ENCODE assay signal across 10 cellular contexts in the genomic region with DNA sequence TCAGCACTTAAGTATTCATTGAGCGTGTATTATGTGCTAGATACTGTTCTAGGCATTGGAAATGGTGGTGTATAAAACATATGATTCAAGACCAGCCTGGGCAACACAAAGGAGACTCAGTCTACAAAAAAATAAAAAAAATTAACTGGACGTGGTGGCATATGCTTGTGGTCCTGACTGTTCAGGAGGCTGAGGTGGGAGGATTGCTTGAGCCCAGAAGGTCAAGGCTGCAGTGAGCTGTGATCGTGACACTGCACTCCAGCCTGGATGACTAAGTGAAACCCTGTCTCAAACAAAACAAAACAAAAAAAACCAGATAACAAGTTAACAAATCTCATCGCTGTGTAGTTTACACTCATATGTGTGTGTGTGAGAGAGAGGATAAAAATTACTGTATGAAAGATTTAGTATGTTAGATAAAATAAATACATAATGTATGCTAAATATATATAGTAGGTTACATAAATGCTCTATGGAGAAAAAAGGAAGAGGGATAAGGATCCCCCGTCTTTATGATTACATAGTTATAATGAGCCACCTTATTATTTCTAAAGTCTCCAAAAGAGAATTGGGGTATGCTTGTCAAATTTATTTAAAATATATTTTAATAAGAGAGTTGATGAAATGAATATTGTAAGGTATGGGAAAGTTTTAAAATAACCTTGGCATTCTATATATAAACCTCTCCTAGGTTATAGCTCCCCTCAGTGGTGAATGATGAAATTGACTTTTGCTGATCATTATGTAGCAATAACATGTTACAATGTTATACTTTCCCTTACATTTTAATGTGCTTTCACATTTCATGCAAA.
DNase-seq lines count a peak whose midpoint lies in the region; ATAC-seq, FAIRE-seq and TF ChIP-seq lines count a peak whose summit lies in the region.
"Had no signal": no experiment of that assay in that cellular context is flagged by ENCODE, and none has a peak within 500 bp of the region (broad histone marks: within the 10 kb centered on the region; RNA-seq: fewer than 3 reads in every experiment).

No MANE protein-coding gene starts in this region.

- in situ Hi-C loops in HAP-1 (cut with MboI; ENCODE audit: low sequenced_read_pairs): loop anchor here (5.0 to 25.0 kb wide), 3 partner anchors 263 to 862 kb away; partner anchors contain the start of gene COMMD1

- intact Hi-C loops in breast epithelium (cut with DNase I; ENCODE audit: low total_unique reads): loop anchor here (10.0 kb wide), 1 partner anchor 320 kb away; no protein-coding TSS in a partner anchor
- intact Hi-C loops in left colon (cut with DNase I, micrococcal nuclease): loop anchor here (5.0 kb wide), 1 partner anchor 317 kb away; no protein-coding TSS in a partner anchor

- TF ChIP-seq POLR2A in breast epithelium (IDR thresholded peaks at IDR 0.05): no peak

- peaks cover 25% of the 10 kb centered on the region for H3K4me1 ChIP-seq in HAP-1
- no peaks in the 10 kb centered on the region for H3K4me1 ChIP-seq in breast epithelium
- H3K4me1 ChIP-seq: SJCRH30 had no signal

- ATAC-seq in left colon (peak; percentile 80), GM18909 (IDR thresholded peaks at IDR 0.05; ENCODE audit: poor library complexity, unreplicated experiment) (no peak), GM18498 (IDR thresholded peaks at IDR 0.05; ENCODE audit: unreplicated experiment) (no peak), HG02642 (IDR thresholded peaks at IDR 0.05; ENCODE audit: poor library complexity, unreplicated experiment) (no peak)
- ATAC-seq: naive thymus-derived CD8-positive, alpha-beta T cell had no signal

- peak; percentile 69 for TF ChIP-seq CTCF in D721Med (IDR thresholded peaks at IDR 0.05; ENCODE audit: insufficient read depth, missing control alignments)
- TF ChIP-seq CTCF in breast epithelium (IDR thresholded peaks at IDR 0.05): peak; percentile 43 to 80 (median 76)

- H3K27me3 ChIP-seq in HAP-1 (ENCODE audit: low read depth) (no peaks in the 10 kb centered on the region), breast epithelium (no peaks in the 10 kb centered on the region)
- H3K27me3 ChIP-seq: SJCRH30 had no signal

- DNase-seq in D721Med (ENCODE audit: insufficient read length, low spot score) (no peak), HAP-1 (ENCODE audit: low spot score in 2 of 2) (peak; percentile 26 to 69), NCI-H526 (lab: John Stamatoyannopoulos, UW) (peak; percentile 8 to 54), breast epithelium (ENCODE audit: low spot score in 2 of 2) (no peak), left colon (no peak)

- no peak overlapping the region for H3K4me3 ChIP-seq in HAP-1
- H3K4me3 ChIP-seq in breast epithelium: no peak overlapping the region
- H3K4me3 ChIP-seq: SJCRH30 had no signal

- peak; percentile 94 for FAIRE-seq in D721Med (lab: Jason Lieb, UNC)

- H3K9me3 ChIP-seq in HAP-1: no peaks in the 10 kb centered on the region; the same call in 1 of the 2 replicates
- H3K9me3 ChIP-seq in breast epithelium: no peaks in the 10 kb centered on the region
- H3K9me3 ChIP-seq: SJCRH30 had no signal

- no peaks in the 10 kb centered on the region for H3K36me3 ChIP-seq in HAP-1 (replicated peaks)
- H3K36me3 ChIP-seq in breast epithelium: no peaks in the 10 kb centered on the region
- H3K36me3 ChIP-seq: SJCRH30 had no signal

- H3K27ac ChIP-seq in breast epithelium: peak overlapping the region in 1 of 2 donors; percentile 23
- H3K27ac ChIP-seq: SJCRH30 had no signal

Comparison
In these comparisons a context has a peak if more than half of its experiments do, and no peak if none do; other contexts are left out.
1. DNase-seq: peak in HAP-1 (2 of 2) and NCI-H526 (2 of 2); none in D721Med (single experiment), breast epithelium (0 of 2) and left colon (0 of 2).